Comparison of ENCODE assay signal across 8 cellular contexts in the genomic region with DNA sequence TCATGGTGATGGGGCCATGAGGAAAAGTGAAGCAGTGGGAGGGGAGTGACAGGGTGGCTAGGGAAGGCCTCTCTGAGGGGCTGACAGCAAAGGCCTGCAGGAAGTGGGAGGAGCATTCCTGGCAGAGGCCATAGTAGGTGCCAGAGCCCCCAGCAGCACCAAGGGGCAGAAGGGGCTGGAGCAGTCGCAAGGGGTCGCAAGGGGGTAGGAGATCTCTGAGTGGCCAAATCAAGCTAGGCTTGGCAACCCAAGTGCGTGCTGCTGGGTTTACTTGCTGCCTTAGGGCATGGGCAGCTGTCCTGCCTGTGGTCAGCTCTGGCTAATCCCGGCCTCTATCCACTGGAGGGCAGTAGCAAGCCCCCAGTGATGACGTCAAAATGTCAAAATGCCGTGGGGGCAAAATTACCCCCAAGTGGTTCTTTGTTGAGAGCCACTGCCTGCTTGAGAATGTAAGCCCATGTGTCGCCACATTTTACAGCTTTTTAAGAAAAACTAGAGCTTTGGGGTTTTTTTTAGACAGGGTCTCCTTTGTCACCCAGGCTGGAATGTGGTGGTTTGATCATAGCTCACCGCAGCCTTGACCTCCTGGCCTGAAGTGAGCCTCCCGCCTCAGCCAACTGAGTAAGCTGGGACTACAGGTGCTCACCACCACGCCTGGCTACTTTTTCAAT. TPM values are rescaled to one million over a fixed set of nuclear protein-coding genes. Genes with fewer than 3 reads are reported as not detected.
A peak's percentile ranks its signal among the peaks of the same experiment; 100 is the strongest.
DNase-seq lines count a peak whose midpoint lies in the region; ATAC-seq and TF ChIP-seq lines count a peak whose summit lies in the region.

No MANE protein-coding gene starts in this region.

- DNase-seq in EH (ENCODE audit: low read depth) (peak; percentile 91), astrocyte of the hippocampus (ENCODE audit: low read depth, low spot score) (peak; percentile 86), kidney tubule cell (ENCODE audit: low spot score) (peak; percentile 56), upper lobe of left lung (peak in 1 of 2 donors; percentile 59), NCI-H128 (lab: John Stamatoyannopoulos, UW; ENCODE audit: unreplicated experiment) (no peak)
- DNase-seq in activated CD4-positive, CD25-positive, alpha-beta regulatory T cell (lab: John Stamatoyannopoulos, UW), result no peak
- no peak for DNase-seq in stimulated activated CD4-positive, alpha-beta T cell treated with anti-CD3 and anti-CD28 coated beads, Interleukin-2, amount 100 ng/mL, for 24 hours

- peak; percentile 49 to 74 (median 70) for TF ChIP-seq CTCF in upper lobe of left lung (IDR thresholded peaks at IDR 0.05)

- H3K4me3 ChIP-seq in upper lobe of left lung, result no peak overlapping the region

- 45 to 54% methylated on average over 8 to 10 of the region's 10 CpGs for WGBS in upper lobe of left lung, 2 donors

- TF ChIP-seq RAD21 in Ishikawa (IDR thresholded peaks at IDR 0.05; ENCODE audit: low read depth), result peak; percentile 39; the same call in 1 of the 2 replicates

- TF ChIP-seq EP300 in Ishikawa (IDR thresholded peaks at IDR 0.05; ENCODE audit: borderline replicate concordance) (no peak), upper lobe of left lung (IDR thresholded peaks at IDR 0.05) (no peak)

- ATAC-seq in upper lobe of left lung (ENCODE audit: low FRiP score in 2 of 2), result peak; percentile 36 to 41

- no peaks in the 10 kb centered on the region for H3K27me3 ChIP-seq in upper lobe of left lung

- H3K36me3 ChIP-seq in upper lobe of left lung, result peaks cover 9 to 54% (median 50%) of the 10 kb centered on the region in 4 donors

- no peak for TF ChIP-seq POLR2A in upper lobe of left lung (IDR thresholded peaks at IDR 0.05)

- peaks cover 46 to 55% (median 53%) of the 10 kb centered on the region in 4 donors for H3K4me1 ChIP-seq in upper lobe of left lung

- H3K9me3 ChIP-seq in upper lobe of left lung, result no peaks in the 10 kb centered on the region

- H3K27ac ChIP-seq in upper lobe of left lung, result peak overlapping the region; percentile 28 to 90 (median 85)

TF ChIP-seq in Ishikawa, 13 proteins besides CTCF, POLR2A, EP300 and RAD21:
- TF ChIP-seq, protein P1, sequence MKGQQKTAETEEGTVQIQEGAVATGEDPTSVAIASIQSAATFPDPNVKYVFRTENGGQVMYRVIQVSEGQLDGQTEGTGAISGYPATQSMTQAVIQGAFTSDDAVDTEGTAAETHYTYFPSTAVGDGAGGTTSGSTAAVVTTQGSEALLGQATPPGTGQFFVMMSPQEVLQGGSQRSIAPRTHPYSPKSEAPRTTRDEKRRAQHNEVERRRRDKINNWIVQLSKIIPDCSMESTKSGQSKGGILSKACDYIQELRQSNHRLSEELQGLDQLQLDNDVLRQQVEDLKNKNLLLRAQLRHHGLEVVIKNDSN (IDR thresholded peaks at IDR 0.05), result no peak
- TF ChIP-seq, protein P2, sequence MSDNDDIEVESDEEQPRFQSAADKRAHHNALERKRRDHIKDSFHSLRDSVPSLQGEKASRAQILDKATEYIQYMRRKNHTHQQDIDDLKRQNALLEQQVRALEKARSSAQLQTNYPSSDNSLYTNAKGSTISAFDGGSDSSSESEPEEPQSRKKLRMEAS (IDR thresholded peaks at IDR 0.05), result no peak
- TF ChIP-seq TCF12 (IDR thresholded peaks at IDR 0.05; ENCODE audit: low read depth) (no peak), CREB1 (IDR thresholded peaks at IDR 0.05; ENCODE audit: low read depth) (no peak), CEBPB (IDR thresholded peaks at IDR 0.05) (no peak), YY1 (IDR thresholded peaks at IDR 0.05; ENCODE audit: low read depth) (no peak), FOXM1 (IDR thresholded peaks at IDR 0.05; ENCODE audit: borderline replicate concordance, low read depth) (no peak), ZBTB7A (IDR thresholded peaks at IDR 0.05; ENCODE audit: low read depth) (no peak), TAF1 (IDR thresholded peaks at IDR 0.05; ENCODE audit: low read depth) (no peak), TEAD4 (IDR thresholded peaks at IDR 0.05) (no peak), NFIC (IDR thresholded peaks at IDR 0.05) (no peak)
- TF ChIP-seq, protein P3, sequence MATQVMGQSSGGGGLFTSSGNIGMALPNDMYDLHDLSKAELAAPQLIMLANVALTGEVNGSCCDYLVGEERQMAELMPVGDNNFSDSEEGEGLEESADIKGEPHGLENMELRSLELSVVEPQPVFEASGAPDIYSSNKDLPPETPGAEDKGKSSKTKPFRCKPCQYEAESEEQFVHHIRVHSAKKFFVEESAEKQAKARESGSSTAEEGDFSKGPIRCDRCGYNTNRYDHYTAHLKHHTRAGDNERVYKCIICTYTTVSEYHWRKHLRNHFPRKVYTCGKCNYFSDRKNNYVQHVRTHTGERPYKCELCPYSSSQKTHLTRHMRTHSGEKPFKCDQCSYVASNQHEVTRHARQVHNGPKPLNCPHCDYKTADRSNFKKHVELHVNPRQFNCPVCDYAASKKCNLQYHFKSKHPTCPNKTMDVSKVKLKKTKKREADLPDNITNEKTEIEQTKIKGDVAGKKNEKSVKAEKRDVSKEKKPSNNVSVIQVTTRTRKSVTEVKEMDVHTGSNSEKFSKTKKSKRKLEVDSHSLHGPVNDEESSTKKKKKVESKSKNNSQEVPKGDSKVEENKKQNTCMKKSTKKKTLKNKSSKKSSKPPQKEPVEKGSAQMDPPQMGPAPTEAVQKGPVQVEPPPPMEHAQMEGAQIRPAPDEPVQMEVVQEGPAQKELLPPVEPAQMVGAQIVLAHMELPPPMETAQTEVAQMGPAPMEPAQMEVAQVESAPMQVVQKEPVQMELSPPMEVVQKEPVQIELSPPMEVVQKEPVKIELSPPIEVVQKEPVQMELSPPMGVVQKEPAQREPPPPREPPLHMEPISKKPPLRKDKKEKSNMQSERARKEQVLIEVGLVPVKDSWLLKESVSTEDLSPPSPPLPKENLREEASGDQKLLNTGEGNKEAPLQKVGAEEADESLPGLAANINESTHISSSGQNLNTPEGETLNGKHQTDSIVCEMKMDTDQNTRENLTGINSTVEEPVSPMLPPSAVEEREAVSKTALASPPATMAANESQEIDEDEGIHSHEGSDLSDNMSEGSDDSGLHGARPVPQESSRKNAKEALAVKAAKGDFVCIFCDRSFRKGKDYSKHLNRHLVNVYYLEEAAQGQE (IDR thresholded peaks at IDR 0.05; ENCODE audit: low read depth), result no peak

RNA-seq across cellular contexts. Expression of a gene that starts 11.8 kb away (rescaled TPM):
- total RNA-seq in upper lobe of left lung, result 10 to 100 TPM; 22.0 to 36.7 (median 27.0) TPM

RNA-seq across cellular contexts. Expression of a gene that starts 32.0 kb away (rescaled TPM):
- 100 to 1,000 TPM in 2 of 6 donors, 10 to 100 TPM in 4; 28.5 to 138 (median 76.8) TPM for total RNA-seq in upper lobe of left lung

RNA-seq across cellular contexts. Expression of a gene that starts 42.2 kb away (rescaled TPM):
- 10 to 100 TPM in 3 of 6 donors, 1 to 10 TPM in 2, not detected in 1; 7.0 to 17.2 (median 10.3) TPM for total RNA-seq in upper lobe of left lung

RNA-seq across cellular contexts. Expression of a gene that starts 54.6 kb away (rescaled TPM):
- total RNA-seq in upper lobe of left lung, result 10 to 100 TPM; 18.7 to 65.0 (median 29.3) TPM

RNA-seq across cellular contexts. Expression of a gene that starts 57.6 kb away (rescaled TPM):
- total RNA-seq in upper lobe of left lung, result 100 to 1,000 TPM; 152 to 351 (median 211) TPM

Comparison
In these comparisons a context has a peak if more than half of its experiments do, and no peak if none do; other contexts are left out.
1. DNase-seq: peak in EH (single experiment), astrocyte of the hippocampus (single experiment) and kidney tubule cell (single experiment); none in activated CD4-positive, CD25-positive, alpha-beta regulatory T cell (0 of 4), NCI-H128 (single experiment) and stimulated activated CD4-positive, alpha-beta T cell treated with anti-CD3 and anti-CD28 coated beads, Interleukin-2, amount 100 ng/mL, for 24 hours (0 of 2).